25 cellular contexts compared by ENCODE assay signal in genomic region chr5:126575644-126576043, GRCh38.
"Had no signal": no experiment of that assay in that cellular context is flagged by ENCODE, and none has a peak within 500 bp of the region (broad histone marks: within the 10 kb centered on the region; RNA-seq: fewer than 3 reads in every experiment).

No MANE protein-coding gene starts in this region.

- H3K36me3 Mint-ChIP-seq: stimulated activated effector memory CD8-positive, alpha-beta T cell treated with anti-CD3 and anti-CD28 coated beads, Interleukin-12 subunit alpha, Interleukin-12 subunit beta, amount 100 ng/mL, for 72 hours had no signal

- H3K27ac Mint-ChIP-seq: naive thymus-derived CD8-positive, alpha-beta T cell; nephron progenitor cell; stimulated activated effector memory CD8-positive, alpha-beta T cell treated with anti-CD3 and anti-CD28 coated beads, Interleukin-12 subunit alpha, Interleukin-12 subunit beta, amount 100 ng/mL, for 72 hours had no signal

- H3K79me2 ChIP-seq: hepatocyte had no signal

- H3K4me3 ChIP-seq: dorsolateral prefrontal cortex, gastroesophageal sphincter, heart left ventricle, hepatocyte, lower lobe of right lung, prostate gland, sigmoid colon, testis, tibial artery, upper lobe of left lung had no signal

- H3K27ac ChIP-seq: dorsolateral prefrontal cortex, epithelial cell of prostate, gastroesophageal sphincter, heart left ventricle, hepatocyte, lower lobe of right lung, prostate gland, sigmoid colon, testis, tibial artery, upper lobe of left lung had no signal

- H2AFZ ChIP-seq: hepatocyte had no signal

- H3K27me3 ChIP-seq: dorsolateral prefrontal cortex, gastroesophageal sphincter, heart left ventricle, hepatocyte, sigmoid colon, testis, tibial artery, upper lobe of left lung had no signal

- H3K4me2 ChIP-seq: hepatocyte had no signal

- H3K27me3 Mint-ChIP-seq: naive thymus-derived CD8-positive, alpha-beta T cell had no signal

- ATAC-seq: esophagus mucosa; gastroesophageal sphincter; heart left ventricle; left colon; left ventricle myocardium superior; lower lobe of right lung; naive thymus-derived CD8-positive, alpha-beta T cell; right cardiac atrium; stimulated activated effector memory CD8-positive, alpha-beta T cell treated with anti-CD3 and anti-CD28 coated beads, Interleukin-12 subunit alpha, Interleukin-12 subunit beta, amount 100 ng/mL, for 72 hours had no signal

- H3K9me3 ChIP-seq: gastroesophageal sphincter, heart left ventricle, lower lobe of right lung, prostate gland, sigmoid colon, testis, tibial artery, upper lobe of left lung had no signal

- H3K4me1 Mint-ChIP-seq: naive thymus-derived CD8-positive, alpha-beta T cell; nephron progenitor cell; stimulated activated effector memory CD8-positive, alpha-beta T cell treated with anti-CD3 and anti-CD28 coated beads, Interleukin-12 subunit alpha, Interleukin-12 subunit beta, amount 100 ng/mL, for 72 hours had no signal

- H3K4me1 ChIP-seq: gastroesophageal sphincter, heart left ventricle, lower lobe of right lung, prostate gland, sigmoid colon, testis, tibial artery, upper lobe of left lung had no signal

- H3K9me3 Mint-ChIP-seq: naive thymus-derived CD8-positive, alpha-beta T cell; nephron progenitor cell; stimulated activated effector memory CD8-positive, alpha-beta T cell treated with anti-CD3 and anti-CD28 coated beads, Interleukin-12 subunit alpha, Interleukin-12 subunit beta, amount 100 ng/mL, for 72 hours had no signal

- DNase-seq: dorsolateral prefrontal cortex; effector CD4-positive, alpha-beta T cell; foreskin fibroblast; heart left ventricle; left colon; left ventricle myocardium superior; lower lobe of right lung; naive thymus-derived CD8-positive, alpha-beta T cell; nephron progenitor cell; nucleus accumbens; right cardiac atrium; sigmoid colon; stimulated activated CD4-positive, alpha-beta T cell treated with anti-CD3 and anti-CD28 coated beads, Interleukin-2, amount 100 ng/mL, for 24 hours; stimulated activated CD4-positive, alpha-beta T cell treated with anti-CD3 and anti-CD28 coated beads, Interleukin-4, amount 100 ng/mL, for 24 hours; stimulated activated naive CD4-positive, alpha-beta T cell treated with Interleukin-2 at 50 U/mL for 16 hours; substantia nigra; testis; tibial artery had no signal

- H3K4me3 Mint-ChIP-seq: naive thymus-derived CD8-positive, alpha-beta T cell; nephron progenitor cell; stimulated activated effector memory CD8-positive, alpha-beta T cell treated with anti-CD3 and anti-CD28 coated beads, Interleukin-12 subunit alpha, Interleukin-12 subunit beta, amount 100 ng/mL, for 72 hours had no signal
